Comparison of ENCODE assay signal across 29 cellular contexts in the genomic region with DNA sequence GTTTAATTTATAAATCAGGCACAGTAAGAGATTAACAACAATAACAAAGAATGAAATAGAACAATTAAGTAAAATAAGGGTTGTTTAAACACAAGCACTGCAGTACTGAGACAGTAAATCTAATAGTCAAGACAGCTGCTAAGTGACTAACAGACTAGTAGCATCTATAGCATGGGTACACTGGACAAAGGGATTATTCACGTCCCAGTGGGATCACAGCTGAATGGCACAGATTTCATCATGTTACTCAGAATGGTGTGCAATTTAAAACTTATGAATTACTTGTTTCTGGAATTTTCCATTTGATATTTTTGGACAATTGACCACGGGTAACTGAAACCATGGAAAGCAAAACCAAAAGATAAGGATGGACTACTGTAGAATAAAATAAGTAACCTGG.
"Had no signal": no experiment of that assay in that cellular context is flagged by ENCODE, and none has a peak within 500 bp of the region (broad histone marks: within the 10 kb centered on the region; RNA-seq: fewer than 3 reads in every experiment).

No MANE protein-coding gene starts in this region.

- H3K4me3 ChIP-seq: body of pancreas, esophagus muscularis mucosa, gastrocnemius medialis, heart left ventricle had no signal

- H3K27ac ChIP-seq: body of pancreas, esophagus muscularis mucosa, gastrocnemius medialis, heart left ventricle, WERI-Rb-1 had no signal

- H3K9me3 ChIP-seq: body of pancreas, esophagus muscularis mucosa, gastrocnemius medialis, heart left ventricle had no signal

- H3K27me3 ChIP-seq: body of pancreas, esophagus muscularis mucosa, gastrocnemius medialis, heart left ventricle had no signal

- DNase-seq: activated B cell treated with CpG ODN at 0.5 μM for 24 hours; activated CD4-positive, alpha-beta T cell treated with anti-CD3 and anti-CD28 coated beads for 48 hours; activated CD4-positive, alpha-beta T cell treated with anti-CD3 and anti-CD28 coated beads, Interleukin-2, amount 50 U/mL, for 1 hour; activated CD4-positive, alpha-beta T cell treated with anti-CD3 and anti-CD28 coated beads, Interleukin-2, amount 50 U/mL, for 48 hours; activated CD8-positive, alpha-beta memory T cell treated with anti-CD3 and anti-CD28 coated beads for 24 hours; activated CD8-positive, alpha-beta T cell treated with anti-CD3 and anti-CD28 coated beads for 36 hours; activated effector memory CD4-positive, alpha-beta T cell treated with Interleukin-2 at 50 U/mL for 16 hours; activated gamma-delta T cell treated with Interleukin-2 at 50 U/mL for 16 hours; activated naive CD4-positive, alpha-beta T cell treated with anti-CD3 and anti-CD28 coated beads, Interleukin-2, amount 50 U/mL, for 16 hours; activated naive CD4-positive, alpha-beta T cell treated with Interleukin-2 at 50 U/mL for 16 hours; activated T-cell treated with anti-CD3 and anti-CD28 coated beads, Interleukin-2, amount 50 U/mL, for 4 hours; amniotic stem cell; body of pancreas; caudate nucleus; cortex of kidney; dermis blood vessel endothelial cell; effector CD4-positive, alpha-beta T cell; effector memory CD8-positive, alpha-beta T cell; erythroblast; foreskin fibroblast; gastrocnemius medialis; glutamatergic neuron; heart left ventricle; SW 1271; T-cell; WERI-Rb-1 had no signal

- ATAC-seq: activated CD4-positive, CD25-positive, alpha-beta regulatory T cell treated with anti-CD3 and anti-CD28 coated beads, Interleukin-2, amount 50 U/mL, for 24 hours; activated CD8-positive, alpha-beta T cell treated with anti-CD3 and anti-CD28 coated beads for 36 hours; activated T-cell treated with anti-CD3 and anti-CD28 coated beads, Interleukin-2, amount 50 U/mL, for 4 hours; activated T-helper 17 cell treated with anti-CD3 and anti-CD28 coated beads, Interleukin-2, amount 50 U/mL, for 72 hours; body of pancreas; effector memory CD8-positive, alpha-beta T cell; gastrocnemius medialis; heart left ventricle; T-cell had no signal

- H3K4me1 ChIP-seq: body of pancreas, gastrocnemius medialis had no signal
